34 cellular contexts compared by ENCODE assay signal in the genomic region with DNA sequence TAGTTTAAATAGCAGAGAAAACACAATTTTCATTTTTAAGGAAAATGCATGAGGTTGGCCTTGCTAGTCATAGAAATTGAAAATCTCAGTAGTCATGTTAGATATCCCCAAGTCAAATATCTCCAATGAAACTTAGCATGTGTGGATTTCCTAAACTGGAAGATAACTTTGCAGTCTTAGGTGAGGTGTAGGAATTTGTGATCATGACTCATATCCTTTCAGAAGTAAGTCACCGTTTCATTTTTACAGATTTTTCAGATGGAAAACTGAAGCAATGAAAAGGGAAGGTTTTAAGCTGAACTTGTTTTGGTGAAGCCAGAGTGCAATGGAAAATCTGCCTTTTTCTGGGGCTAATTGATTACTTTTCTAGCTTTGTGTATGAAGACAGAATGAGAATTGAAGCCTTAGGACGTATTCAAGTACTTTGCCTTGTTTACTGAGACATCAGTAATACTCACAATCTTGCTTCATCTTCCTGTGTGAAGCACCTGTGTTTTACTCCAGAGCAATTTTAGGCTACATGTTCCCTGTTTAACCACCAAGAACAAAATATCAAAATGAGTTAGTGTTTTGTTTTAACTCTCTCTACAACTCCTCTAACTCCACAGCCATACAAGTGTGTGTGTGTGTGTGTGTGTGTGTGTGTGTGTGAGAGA.
DNase-seq lines count a peak whose midpoint lies in the region; ATAC-seq and TF ChIP-seq lines count a peak whose summit lies in the region.
"Had no signal": no experiment of that assay in that cellular context is flagged by ENCODE, and none has a peak within 500 bp of the region (broad histone marks: within the 10 kb centered on the region; RNA-seq: fewer than 3 reads in every experiment).

No MANE protein-coding gene starts in this region.

- in situ Hi-C loops in G401 (cut with HindIII; ENCODE audit: low sequenced_read_pairs): no loop called here

- no peak overlapping the region for H3K4me3 ChIP-seq in RWPE2 (ENCODE audit: severe bottlenecking)
- H3K4me3 ChIP-seq in epithelial cell of esophagus (ENCODE audit: low read length): no peak overlapping the region
- H3K4me3 ChIP-seq: esophagus muscularis mucosa, SJSA1, vagina had no signal

- no peaks in the 10 kb centered on the region for H3K9me3 ChIP-seq in RWPE2 (ENCODE audit: severe bottlenecking)
- H3K9me3 ChIP-seq: esophagus muscularis mucosa, SJSA1, vagina had no signal

- peak; percentile 14 for DNase-seq in A172 (ENCODE audit: low spot score)
- DNase-seq in M059J (ENCODE audit: low read depth): peak; percentile 0
- DNase-seq in RWPE2 (ENCODE audit: low spot score): no peak
- DNase-seq in epithelial cell of esophagus (ENCODE audit: low read depth): peak; percentile 0
- DNase-seq in G401 (ENCODE audit: low spot score): no peak
- DNase-seq in NCI-H2107 treated with DMSO at 0.1 percent for 48 hours (lab: John Stamatoyannopoulos, UW; ENCODE audit: unreplicated experiment): no peak
- no peak for DNase-seq in NCI-H1092 treated with DMSO at 0.1 percent for 48 hours (lab: John Stamatoyannopoulos, UW)
- DNase-seq in effector memory CD8-positive, alpha-beta T cell: no peak
- DNase-seq: activated CD4-positive, alpha-beta T cell treated with anti-CD3 and anti-CD28 coated beads, Interleukin-2, amount 10 ng/mL, durations not matched to agents 7 days and 5 days; activated effector memory CD4-positive, alpha-beta T cell treated with anti-CD3 and anti-CD28 coated beads, Interleukin-2, amount 50 U/mL, for 16 hours; AML-193; anterior cingulate cortex; caudate nucleus; CD4-positive, CD25-positive, alpha-beta regulatory T cell; DND-41; endodermal cell; foreskin melanocyte; H7; left cardiac atrium; NCI-H1092; NCI-H187; NCI-H2171 treated with DMSO at 0.1 percent for 48 hours; NCI-H510A treated with DMSO at 0.1 percent for 48 hours; posterior cingulate gyrus; stimulated activated CD4-positive, alpha-beta T cell treated with anti-CD3 and anti-CD28 coated beads, Interleukin-12 subunit alpha, Interleukin-12 subunit beta, amount 100 ng/mL, for 4 hours; stimulated activated CD4-positive, alpha-beta T cell treated with anti-CD3 and anti-CD28 coated beads, Interleukin-2, amount 100 ng/mL, for 48 hours; stimulated activated naive CD8-positive, alpha-beta T cell treated with anti-CD3 and anti-CD28 coated beads, Interleukin-15, amount 100 ng/mL, for 72 hours; T1000 had no signal

- H3K9me3 Mint-ChIP-seq in effector memory CD8-positive, alpha-beta T cell: peaks cover 0 to 5% of the 10 kb centered on the region in 2 donors
- H3K9me3 Mint-ChIP-seq: activated CD4-positive, alpha-beta T cell treated with anti-CD3 and anti-CD28 coated beads, Interleukin-2, amount 10 ng/mL, durations not matched to agents 7 days and 5 days; endodermal cell; stimulated activated naive CD8-positive, alpha-beta T cell treated with anti-CD3 and anti-CD28 coated beads, Interleukin-15, amount 100 ng/mL, for 72 hours had no signal

- ATAC-seq in RWPE2 (ENCODE audit: low read depth): peak; percentile 76
- ATAC-seq in effector memory CD8-positive, alpha-beta T cell (replicated peaks): no peak
- ATAC-seq: left cardiac atrium; sciatic nerve; stimulated activated naive CD8-positive, alpha-beta T cell treated with anti-CD3 and anti-CD28 coated beads, Interleukin-15, amount 100 ng/mL, for 72 hours had no signal

- H3K27ac ChIP-seq in RWPE2 (ENCODE audit: poor library complexity, severe bottlenecking): peak overlapping the region; percentile 31
- H3K27ac ChIP-seq: esophagus muscularis mucosa, SJSA1, vagina had no signal

- no peak overlapping the region for H3K4me3 Mint-ChIP-seq in effector memory CD8-positive, alpha-beta T cell
- H3K4me3 Mint-ChIP-seq: activated CD4-positive, alpha-beta T cell treated with anti-CD3 and anti-CD28 coated beads, Interleukin-2, amount 10 ng/mL, durations not matched to agents 7 days and 5 days; activated naive CD8-positive, alpha-beta T cell; CD4-positive, CD25-positive, alpha-beta regulatory T cell; endodermal cell; memory B cell; stimulated activated naive CD8-positive, alpha-beta T cell treated with anti-CD3 and anti-CD28 coated beads, Interleukin-15, amount 100 ng/mL, for 72 hours had no signal

- TF ChIP-seq CTCF in RWPE2 (IDR thresholded peaks at IDR 0.05; ENCODE audit: poor library complexity, severe bottlenecking) (no peak), epithelial cell of esophagus (IDR thresholded peaks at IDR 0.05; ENCODE audit: insufficient read depth, low read depth, low read length, missing control alignments) (no peak)

- H3K27me3 Mint-ChIP-seq in effector memory CD8-positive, alpha-beta T cell: no peaks in the 10 kb centered on the region
- H3K27me3 Mint-ChIP-seq: activated CD4-positive, alpha-beta T cell treated with anti-CD3 and anti-CD28 coated beads, Interleukin-2, amount 10 ng/mL, durations not matched to agents 7 days and 5 days; activated naive CD8-positive, alpha-beta T cell; CD4-positive, CD25-positive, alpha-beta regulatory T cell; memory B cell; stimulated activated naive CD8-positive, alpha-beta T cell treated with anti-CD3 and anti-CD28 coated beads, Interleukin-15, amount 100 ng/mL, for 72 hours had no signal

- peaks cover 8% of the 10 kb centered on the region for H3K4me1 ChIP-seq in RWPE2 (ENCODE audit: insufficient read depth, poor library complexity, severe bottlenecking)
- H3K4me1 ChIP-seq: esophagus muscularis mucosa, SJSA1, vagina had no signal

- H3K36me3 Mint-ChIP-seq in effector memory CD8-positive, alpha-beta T cell (ENCODE audit: insufficient read depth): no peaks in the 10 kb centered on the region
- H3K36me3 Mint-ChIP-seq: activated naive CD8-positive, alpha-beta T cell; CD4-positive, CD25-positive, alpha-beta regulatory T cell; memory B cell had no signal

- no peaks in the 10 kb centered on the region for H3K4me1 Mint-ChIP-seq in effector memory CD8-positive, alpha-beta T cell (ENCODE audit: low read depth in 2 of 2)
- H3K4me1 Mint-ChIP-seq: memory B cell; stimulated activated naive CD8-positive, alpha-beta T cell treated with anti-CD3 and anti-CD28 coated beads, Interleukin-15, amount 100 ng/mL, for 72 hours had no signal

- no peaks in the 10 kb centered on the region for H3K36me3 ChIP-seq in RWPE2 (ENCODE audit: low read depth)
- H3K36me3 ChIP-seq: esophagus muscularis mucosa, SJSA1, vagina had no signal

- no peaks in the 10 kb centered on the region for H3K27me3 ChIP-seq in RWPE2 (ENCODE audit: insufficient read depth, poor library complexity, severe bottlenecking)
- H3K27me3 ChIP-seq: esophagus muscularis mucosa, SJSA1, vagina had no signal

- H3K27ac Mint-ChIP-seq in effector memory CD8-positive, alpha-beta T cell: no peak overlapping the region
- H3K27ac Mint-ChIP-seq: activated CD4-positive, alpha-beta T cell treated with anti-CD3 and anti-CD28 coated beads, Interleukin-2, amount 10 ng/mL, durations not matched to agents 7 days and 5 days; activated naive CD8-positive, alpha-beta T cell; CD4-positive, CD25-positive, alpha-beta regulatory T cell; endodermal cell; memory B cell had no signal

Comparison
In these comparisons a context has a peak if more than half of its experiments do, and no peak if none do; other contexts are left out.
1. DNase-seq: peak in A172 (single experiment), M059J (single experiment) and epithelial cell of esophagus (single experiment); none in RWPE2 (single experiment), G401 (single experiment), NCI-H2107 treated with DMSO at 0.1 percent for 48 hours (single experiment), NCI-H1092 treated with DMSO at 0.1 percent for 48 hours (single experiment) and effector memory CD8-positive, alpha-beta T cell (0 of 3).